14 cellular contexts compared by ENCODE assay signal in genomic region chr2:21740529-21740928, GRCh38.
DNase-seq lines count a peak whose midpoint lies in the region.
"Had no signal": no experiment of that assay in that cellular context is flagged by ENCODE, and none has a peak within 500 bp of the region (broad histone marks: within the 10 kb centered on the region; RNA-seq: fewer than 3 reads in every experiment).

No MANE protein-coding gene starts in this region.

- DNase-seq in EL (peak; percentile 50), NCI-H226 (peak; percentile 50), fibroblast of gingiva (ENCODE audit: low read depth) (peak; percentile 22), non-pigmented ciliary epithelial cell (ENCODE audit: low read depth) (peak; percentile 17), RPMI8226 (no peak), COLO829 (ENCODE audit: low spot score) (no peak)
- DNase-seq in stimulated activated CD4-positive, alpha-beta T cell treated with anti-CD3 and anti-CD28 coated beads, Interleukin-1b, Interleukin-23, amount 100 ng/mL, for 48 hours: no peak
- DNase-seq: CD4-positive, alpha-beta memory T cell; MV-4-11; NCI-H1417; NCI-H187 treated with DMSO at 0.1 percent for 48 hours; NCI-H446; NCI-H69; PC-3 had no signal

Comparison
In these comparisons a context has a peak if more than half of its experiments do, and no peak if none do; other contexts are left out.
1. DNase-seq: peak in EL (single experiment), NCI-H226 (single experiment), fibroblast of gingiva (single experiment) and non-pigmented ciliary epithelial cell (single experiment); none in stimulated activated CD4-positive, alpha-beta T cell treated with anti-CD3 and anti-CD28 coated beads, Interleukin-1b, Interleukin-23, amount 100 ng/mL, for 48 hours (single experiment), RPMI8226 (single experiment) and COLO829 (single experiment).